ENCODE assay signal across 24 cellular contexts in the genomic region with DNA sequence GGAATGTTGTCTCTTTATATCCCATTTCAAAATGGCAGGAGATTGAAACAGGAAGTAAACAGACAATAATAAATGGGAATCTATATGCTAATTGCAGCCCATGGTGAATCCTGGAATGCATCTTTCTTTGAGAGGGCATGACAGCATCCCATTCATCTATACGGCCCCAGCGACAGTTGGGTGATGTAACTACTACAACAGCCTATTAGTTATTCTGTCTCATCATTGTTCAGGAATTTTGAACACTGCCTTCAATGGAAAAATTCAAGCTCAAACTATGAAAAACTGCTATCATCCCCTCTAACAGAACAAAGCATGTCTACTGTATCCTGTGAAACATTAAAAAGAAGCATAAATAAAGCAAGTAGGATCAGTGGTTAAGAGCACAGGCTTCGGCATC.
A peak's percentile ranks its signal among the peaks of the same experiment; 100 is the strongest.
DNase-seq lines count a peak whose midpoint lies in the region; ATAC-seq, FAIRE-seq and TF ChIP-seq lines count a peak whose summit lies in the region.
"Had no signal": no experiment of that assay in that cellular context is flagged by ENCODE, and none has a peak within 500 bp of the region (broad histone marks: within the 10 kb centered on the region; RNA-seq: fewer than 3 reads in every experiment).

No MANE protein-coding gene starts in this region.

- no peak for ATAC-seq in GM18870 (IDR thresholded peaks at IDR 0.05; ENCODE audit: unreplicated experiment)
- ATAC-seq: activated T-cell treated with anti-CD3 and anti-CD28 coated beads, Interleukin-2, amount 50 U/mL, for 4 hours; CD8-positive, alpha-beta T cell had no signal

- DNase-seq in H54 (ENCODE audit: insufficient read length, low spot score), result no peak
- peak; percentile 51 for DNase-seq in amniotic epithelial cell (ENCODE audit: low read depth)
- peak; percentile 45 for DNase-seq in iris pigment epithelial cell (ENCODE audit: low read depth)
- no peak for DNase-seq in NCI-H187 treated with DMSO at 0.1 percent for 48 hours (lab: John Stamatoyannopoulos, UW)
- no peak for DNase-seq in NCI-H2196 (lab: John Stamatoyannopoulos, UW; ENCODE audit: unreplicated experiment)
- no peak for DNase-seq in NCI-H2171 (lab: John Stamatoyannopoulos, UW)
- DNase-seq: activated CD4-positive, alpha-beta T cell treated with anti-CD3 and anti-CD28 coated beads for 4 hours; activated naive CD4-positive, alpha-beta T cell treated with Interleukin-2 at 50 U/mL for 16 hours; activated T-cell treated with anti-CD3 and anti-CD28 coated beads, Interleukin-2, amount 50 U/mL, for 4 hours; amniotic stem cell; caudate nucleus; CD8-positive, alpha-beta T cell; DMS153; dorsolateral prefrontal cortex; GDM1; immature natural killer cell; NCI-H2171 treated with DMSO at 0.1 percent for 48 hours; NCI-H526; nephron progenitor cell; posterior cingulate gyrus; sigmoid colon; thyroid gland had no signal

- peak; percentile 76 for FAIRE-seq in H54 (lab: Jason Lieb, UNC)
- FAIRE-seq: endothelial cell of umbilical vein had no signal

- no peak for TF ChIP-seq POLR2A in H54 (IDR thresholded peaks at IDR 0.05; ENCODE audit: low read depth, low read length)

Comparison
In these comparisons a context has a peak if more than half of its experiments do, and no peak if none do; other contexts are left out.
1. DNase-seq: peak in amniotic epithelial cell (single experiment) and iris pigment epithelial cell (single experiment); none in H54 (single experiment), NCI-H187 treated with DMSO at 0.1 percent for 48 hours (single experiment), NCI-H2196 (single experiment) and NCI-H2171 (single experiment).